16 cellular contexts compared by ENCODE assay signal in genomic region chr7:128265156-128265905, GRCh38. TPM values are rescaled to one million over a fixed set of nuclear protein-coding genes. Genes with fewer than 3 reads are reported as not detected.
DNase-seq lines count a peak whose midpoint lies in the region; ATAC-seq and TF ChIP-seq lines count a peak whose summit lies in the region.
"Had no signal": no experiment of that assay in that cellular context is flagged by ENCODE, and none has a peak within 500 bp of the region (broad histone marks: within the 10 kb centered on the region; RNA-seq: fewer than 3 reads in every experiment).

No MANE protein-coding gene starts in this region.

- no peaks in the 10 kb centered on the region for H3F3A ChIP-seq in SK-N-SH (replicated peaks; ENCODE audit: insufficient read depth)

- no peaks in the 10 kb centered on the region for H3K27me3 Mint-ChIP-seq in mesothelial cell of epicardium (ENCODE audit: low read depth)
- peaks cover 33% of the 10 kb centered on the region for H3K27me3 Mint-ChIP-seq in activated CD8-positive, alpha-beta T cell treated with anti-CD3 and anti-CD28 coated beads, Interleukin-2, amount 10 ng/mL, durations not matched to agents 7 days and 5 days (ENCODE audit: low read depth)

- H3K4me3 ChIP-seq in SK-N-SH (ENCODE audit: low read depth in 2 of 2, low read length in 1 of 2) = no peak overlapping the region
- H3K4me3 ChIP-seq: BLaER1 treated with 17β-estradiol and CSF1 and Interleukin-3, amounts not matched to agents 10 nM and 100 nM had no signal

- H3K36me3 Mint-ChIP-seq in mesothelial cell of epicardium = no peaks in the 10 kb centered on the region
- H3K36me3 Mint-ChIP-seq in activated CD8-positive, alpha-beta T cell treated with anti-CD3 and anti-CD28 coated beads, Interleukin-2, amount 10 ng/mL, durations not matched to agents 7 days and 5 days (ENCODE audit: low read depth) = no peaks in the 10 kb centered on the region
- H3K36me3 Mint-ChIP-seq: CD4-positive, CD25-positive, alpha-beta regulatory T cell had no signal

- POLR2A ChIA-PET in SK-N-SH (lab: Yijun Ruan, JAX) = no interaction called here
- POLR2A ChIA-PET in activated CD8-positive, alpha-beta T cell treated with anti-CD3 and anti-CD28 coated beads, Interleukin-2, amount 10 ng/mL, durations not matched to agents 7 days and 5 days (lab: Charles Lee) = no interaction called here

- H3K9me2 ChIP-seq in SK-N-SH = no peaks in the 10 kb centered on the region

- no peak for ATAC-seq in SK-N-SH treated with all-trans-retinoic acid at 6 μM for 48 hours
- ATAC-seq in activated CD8-positive, alpha-beta T cell treated with anti-CD3 and anti-CD28 coated beads, Interleukin-2, amount 10 ng/mL, durations not matched to agents 7 days and 5 days = no peak
- ATAC-seq in HG02588 (IDR thresholded peaks at IDR 0.05; ENCODE audit: unreplicated experiment) = no peak

- H3K4me1 ChIP-seq in SK-N-SH (ENCODE audit: control insufficient read depth in 1 of 2, insufficient read depth in 2 of 2, low read depth in 1 of 2, low read length in 1 of 2) = peaks cover 18 to 41% of the 10 kb centered on the region in 2 experiments; a peak in 3 of 4 replicates

- intact Hi-C loops in posterior vena cava (cut with DNase I) = no loop called here

- H3K9ac ChIP-seq in SK-N-SH = no peak overlapping the region
- H3K9ac ChIP-seq: BLaER1 treated with 17β-estradiol and CSF1 and Interleukin-3, amounts not matched to agents 10 nM and 100 nM had no signal

- no peak for TF ChIP-seq RAD21 in SK-N-SH (IDR thresholded peaks at IDR 0.05; ENCODE audit: low read length)

- peaks cover 56% of the 10 kb centered on the region for H3K4me1 Mint-ChIP-seq in mesothelial cell of epicardium
- H3K4me1 Mint-ChIP-seq in activated CD8-positive, alpha-beta T cell treated with anti-CD3 and anti-CD28 coated beads, Interleukin-2, amount 10 ng/mL, durations not matched to agents 7 days and 5 days (ENCODE audit: low read depth) = no peaks in the 10 kb centered on the region
- H3K4me1 Mint-ChIP-seq: CD4-positive, CD25-positive, alpha-beta regulatory T cell had no signal

- no peaks in the 10 kb centered on the region for H3K27me3 ChIP-seq in SK-N-SH (ENCODE audit: insufficient read depth)
- H3K27me3 ChIP-seq: BLaER1 treated with 17β-estradiol and CSF1 and Interleukin-3, amounts not matched to agents 10 nM and 100 nM had no signal

- CTCF ChIA-PET in SK-N-SH (lab: Yijun Ruan, JAX) = interaction anchor here (0.8 to 2.1 kb wide), 6 partner anchors 13 to 133 kb away, joined by 3 to 17 read pairs (median 4); partner anchors contain the start of gene RBM28
- CTCF ChIA-PET in activated CD8-positive, alpha-beta T cell treated with anti-CD3 and anti-CD28 coated beads, Interleukin-2, amount 10 ng/mL, durations not matched to agents 7 days and 5 days (lab: Charles Lee) = no interaction called here

- H3K79me2 ChIP-seq in SK-N-SH (ENCODE audit: insufficient read depth) = no peaks in the 10 kb centered on the region

- no peak overlapping the region for H3K4me3 Mint-ChIP-seq in mesothelial cell of epicardium
- no peak overlapping the region for H3K4me3 Mint-ChIP-seq in activated CD8-positive, alpha-beta T cell treated with anti-CD3 and anti-CD28 coated beads, Interleukin-2, amount 10 ng/mL, durations not matched to agents 7 days and 5 days
- H3K4me3 Mint-ChIP-seq: CD4-positive, CD25-positive, alpha-beta regulatory T cell had no signal

- no peaks in the 10 kb centered on the region for H3K9me3 ChIP-seq in SK-N-SH

- peak overlapping the region in 1 of 2 experiments; percentile 99; a peak in 2 of 4 replicates for H3K27ac ChIP-seq in SK-N-SH (ENCODE audit: low read depth in 2 of 2, low read length in 1 of 2)
- H3K27ac ChIP-seq: BLaER1 treated with 17β-estradiol and CSF1 and Interleukin-3, amounts not matched to agents 10 nM and 100 nM had no signal

- TF ChIP-seq CTCF in SK-N-SH (IDR thresholded peaks at IDR 0.05) = no peak
- no peak for TF ChIP-seq CTCF in mesothelial cell of epicardium (IDR thresholded peaks at IDR 0.05; ENCODE audit: unreplicated experiment)

- H4K20me1 ChIP-seq in SK-N-SH (ENCODE audit: insufficient read depth) = no peaks in the 10 kb centered on the region
- H4K20me1 ChIP-seq: BLaER1 treated with 17β-estradiol and CSF1 and Interleukin-3, amounts not matched to agents 10 nM and 100 nM had no signal

- H2AFZ ChIP-seq in SK-N-SH (ENCODE audit: low read depth) = no peak overlapping the region

- 87% methylated on average over 6 of the region's 6 CpGs for WGBS in SK-N-SH (ENCODE audit: low lambda C conversion rate)

- TF ChIP-seq EP300 in SK-N-SH (IDR thresholded peaks at IDR 0.05; ENCODE audit: borderline replicate concordance in 1 of 2, low read depth in 1 of 2, low read length in 1 of 2) = peak in 1 of 2 experiments; percentile 88; a peak in 2 of 4 replicates

- no peak overlapping the region for H3K4me2 ChIP-seq in SK-N-SH
- H3K4me2 ChIP-seq: BLaER1 treated with 17β-estradiol and CSF1 and Interleukin-3, amounts not matched to agents 10 nM and 100 nM had no signal

- peak overlapping the region; percentile 95 for H3K27ac Mint-ChIP-seq in mesothelial cell of epicardium
- no peak overlapping the region for H3K27ac Mint-ChIP-seq in activated CD8-positive, alpha-beta T cell treated with anti-CD3 and anti-CD28 coated beads, Interleukin-2, amount 10 ng/mL, durations not matched to agents 7 days and 5 days
- H3K27ac Mint-ChIP-seq: CD4-positive, CD25-positive, alpha-beta regulatory T cell had no signal

- no peaks in the 10 kb centered on the region for H3K9me3 Mint-ChIP-seq in mesothelial cell of epicardium
- no peaks in the 10 kb centered on the region for H3K9me3 Mint-ChIP-seq in activated CD8-positive, alpha-beta T cell treated with anti-CD3 and anti-CD28 coated beads, Interleukin-2, amount 10 ng/mL, durations not matched to agents 7 days and 5 days (ENCODE audit: insufficient read depth)
- H3K9me3 Mint-ChIP-seq: CD4-positive, CD25-positive, alpha-beta regulatory T cell had no signal

- DNase-seq in SK-N-SH (peak; percentile 79), mesothelial cell of epicardium (ENCODE audit: low spot score in 2 of 2, unreplicated experiment in 2 of 2) (no peak), posterior vena cava (ENCODE audit: low spot score) (peak; percentile 61), UCSD-AML1 (lab: John Stamatoyannopoulos, UW; ENCODE audit: unreplicated experiment) (no peak)
- no peak for DNase-seq in activated CD8-positive, alpha-beta T cell treated with anti-CD3 and anti-CD28 coated beads, Interleukin-2, amount 10 ng/mL, durations not matched to agents 7 days and 5 days
- DNase-seq: 8988T; ACHN; CD4-positive, CD25-positive, alpha-beta regulatory T cell; DMS53; GF-D8; H7; IMR-90 had no signal

- no peaks in the 10 kb centered on the region for H3K36me3 ChIP-seq in SK-N-SH (replicated peaks in 1 of 2; ENCODE audit: control insufficient read depth in 1 of 2, insufficient read depth in 2 of 2, low read length in 1 of 2)
- H3K36me3 ChIP-seq: BLaER1 treated with 17β-estradiol and CSF1 and Interleukin-3, amounts not matched to agents 10 nM and 100 nM had no signal

TF ChIP-seq in SK-N-SH, 30 proteins besides CTCF, POLR2A, EP300 and RAD21:
- no peak for TF ChIP-seq TCF12 (IDR thresholded peaks at IDR 0.05)
- TF ChIP-seq FOXJ3 (CRISPR knock-in tag; IDR thresholded peaks at IDR 0.05) = peak; percentile 41; the same call in 1 of the 2 replicates
- TF ChIP-seq EZH2phosphoT487 (IDR thresholded peaks at IDR 0.05; ENCODE audit: borderline replicate concordance, low read depth) = no peak
- no peak for TF ChIP-seq PBX3 (IDR thresholded peaks at IDR 0.05)
- TF ChIP-seq GATA2 (CRISPR knock-in tag; IDR thresholded peaks at IDR 0.05) = peak; percentile 87

TF ChIP-seq in SK-N-SH treated with all-trans-retinoic acid at 6 μM for 48 hours, 23 proteins besides CTCF, POLR2A, EP300 and RAD21 (continues in another document):
- TF ChIP-seq SNAI2 (CRISPR knock-in tag; IDR thresholded peaks at IDR 0.05) (no peak), TCF4 (CRISPR knock-in tag; IDR thresholded peaks at IDR 0.05; ENCODE audit: borderline replicate concordance) (no peak), RARB (CRISPR knock-in tag; IDR thresholded peaks at IDR 0.05) (no peak), ESRRG (CRISPR knock-in tag; IDR thresholded peaks at IDR 0.05) (no peak), CSRNP3 (CRISPR knock-in tag; IDR thresholded peaks at IDR 0.05) (no peak), ZFP3 (CRISPR knock-in tag; IDR thresholded peaks at IDR 0.05) (no peak), ISL1 (CRISPR knock-in tag; IDR thresholded peaks at IDR 0.05) (no peak), CSDC2 (CRISPR knock-in tag; IDR thresholded peaks at IDR 0.05) (no peak), ZFP30 (CRISPR knock-in tag; IDR thresholded peaks at IDR 0.05) (no peak)

RNA-seq across cellular contexts. Expression of gene LEP, which starts 24.3 kb away (rescaled TPM):
- polyA plus RNA-seq in SK-N-SH (2012; rRNA removed) = not detected in 2 replicates
- polyA plus RNA-seq in SK-N-SH (2012; cell fraction: cytosol; rRNA removed) = not detected in 2 replicates
- not detected in 2 replicates for polyA plus RNA-seq in SK-N-SH (2012; cell fraction: nucleus; rRNA removed)
- total RNA-seq in mesothelial cell of epicardium (not detected in 3 replicates), posterior vena cava (1 to 10 TPM; 1.5 to 5.2 TPM)
- not detected for total RNA-seq in activated CD8-positive, alpha-beta T cell treated with anti-CD3 and anti-CD28 coated beads, Interleukin-2, amount 10 ng/mL, durations not matched to agents 7 days and 5 days
- total RNA-seq: CD4-positive, CD25-positive, alpha-beta regulatory T cell; H7; HT-29; IMR-90 had no signal
- polyA plus RNA-seq: CD4-positive, CD25-positive, alpha-beta regulatory T cell; IMR-90 had no signal

Comparison
In these comparisons a context has a peak if more than half of its experiments do, and no peak if none do; other contexts are left out.
1. DNase-seq: peak in SK-N-SH (single experiment) and posterior vena cava (single experiment); none in mesothelial cell of epicardium (0 of 2), activated CD8-positive, alpha-beta T cell treated with anti-CD3 and anti-CD28 coated beads, Interleukin-2, amount 10 ng/mL, durations not matched to agents 7 days and 5 days (single experiment) and UCSD-AML1 (single experiment).